ENCODE assay signal across 1 cellular context in genomic region chr22:35328472-35328885, GRCh38.
TF ChIP-seq lines count a peak whose summit lies in the region.

No MANE protein-coding gene starts in this region.

TF ChIP-seq in HepG2, 621 proteins besides CTCF, POLR2A, EP300 and RAD21 (continued from another document):
- TF ChIP-seq ZNF800 (CRISPR knock-in tag; IDR thresholded peaks at IDR 0.05): no peak
- TF ChIP-seq ZFAT (CRISPR knock-in tag; conservative IDR thresholded peaks at IDR 0.05): no peak
